In the genomic region with DNA sequence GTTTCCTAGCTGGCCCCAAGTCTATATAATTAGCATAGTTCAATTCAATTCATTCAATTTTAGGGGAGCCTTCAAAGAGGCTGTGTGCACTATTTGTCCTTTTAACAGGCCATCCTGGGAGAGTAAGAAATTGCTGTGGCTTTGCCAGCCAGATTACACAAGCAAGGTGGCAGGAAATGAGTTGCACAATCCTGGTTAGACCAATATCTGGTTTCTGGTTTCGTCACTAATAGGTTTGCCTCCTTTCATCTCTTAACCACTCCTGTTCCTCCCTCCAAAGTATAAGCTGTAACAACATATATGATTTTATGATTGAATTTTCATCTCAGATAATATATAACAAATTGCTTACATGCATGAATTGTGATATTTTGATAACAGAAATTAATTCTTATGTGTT, we compare ENCODE assay signal across 10 cellular contexts.
DNase-seq lines count a peak whose midpoint lies in the region; ATAC-seq, FAIRE-seq and TF ChIP-seq lines count a peak whose summit lies in the region.
"Had no signal": no experiment of that assay in that cellular context is flagged by ENCODE, and none has a peak within 500 bp of the region (broad histone marks: within the 10 kb centered on the region; RNA-seq: fewer than 3 reads in every experiment).

No MANE protein-coding gene starts in this region.

- H4K5ac ChIP-seq in H9 (ENCODE audit: insufficient read length, low read depth, low read length), result no peak overlapping the region

- DNase-seq in DMS153 treated with DMSO at 0.1 percent for 48 hours (lab: John Stamatoyannopoulos, UW; ENCODE audit: unreplicated experiment) (peak; percentile 63), SKM-1 treated with dmso at 0.1 percent for 144 hours (lab: John Stamatoyannopoulos, UW; ENCODE audit: unreplicated experiment) (peak; percentile 83), keratinocyte (ENCODE audit: low read depth, low spot score) (no peak), endodermal cell (no peak), H9 (no peak)
- no peak for DNase-seq in activated naive CD4-positive, alpha-beta T cell treated with anti-CD3 and anti-CD28 coated beads, Interleukin-2, amount 50 U/mL, for 72 hours (ENCODE audit: low spot score in 2 of 2)
- DNase-seq: cortex of kidney had no signal

- H3K4me1 ChIP-seq in Loucy (ENCODE audit: insufficient read depth, low read length, poor library complexity, severe bottlenecking) (peaks cover 43% of the 10 kb centered on the region), keratinocyte (ENCODE audit: control insufficient read depth, extremely low read depth, insufficient read depth, low read length) (peaks cover 10% of the 10 kb centered on the region), endodermal cell (ENCODE audit: control insufficient read depth, insufficient read depth, low read length) (no peaks in the 10 kb centered on the region), H9 (ENCODE audit: insufficient read depth, low read length) (no peaks in the 10 kb centered on the region; the same call in 1 of the 2 replicates)

- no peak for ATAC-seq in HG03175 (IDR thresholded peaks at IDR 0.05; ENCODE audit: unreplicated experiment)
- ATAC-seq in activated naive CD4-positive, alpha-beta T cell treated with anti-CD3 and anti-CD28 coated beads, Interleukin-2, amount 50 U/mL, for 72 hours, result no peak

- H3K36me3 Mint-ChIP-seq in endodermal cell (ENCODE audit: low read depth) (no peaks in the 10 kb centered on the region), H9 (ENCODE audit: insufficient read depth in 1 of 3, low read depth in 3 of 3) (no peaks in the 10 kb centered on the region)
- H3K36me3 Mint-ChIP-seq in activated naive CD4-positive, alpha-beta T cell treated with anti-CD3 and anti-CD28 coated beads, Interleukin-2, amount 50 U/mL, for 72 hours, result peaks cover 0 to 6% of the 10 kb centered on the region in 2 donors

- WGBS in endodermal cell (ENCODE audit: insufficient coverage in 1 of 2, insufficient read length in 1 of 2), 2 experiments, result 94% methylated on average over 1 of the region's 1 CpG; no CpG with 5 or more reads in 1 of the 2 experiments
- WGBS in H9 (ENCODE audit: extremely low coverage, insufficient read length, low lambda C conversion rate), result no CpG with 5 or more reads among the region's 1 CpG

- H2BK15ac ChIP-seq in H9 (ENCODE audit: low read depth, low read length), result no peak overlapping the region

- H3K27me3 Mint-ChIP-seq in endodermal cell (ENCODE audit: insufficient read depth), result no peaks in the 10 kb centered on the region
- H3K27me3 Mint-ChIP-seq in H9 (ENCODE audit: low read depth), result no peaks in the 10 kb centered on the region

- H3K9me3 ChIP-seq in Loucy (ENCODE audit: insufficient read depth, low read depth, low read length) (no peaks in the 10 kb centered on the region), keratinocyte (ENCODE audit: control insufficient read depth, low read depth, low read length) (no peaks in the 10 kb centered on the region), endodermal cell (ENCODE audit: control insufficient read depth, low read length) (no peaks in the 10 kb centered on the region), H9 (ENCODE audit: control insufficient read depth, low read depth, low read length) (no peaks in the 10 kb centered on the region)

- H3K18ac ChIP-seq in H9 (ENCODE audit: insufficient read length, low read depth, low read length), result no peak overlapping the region

- H3K9me3 Mint-ChIP-seq in endodermal cell, result no peaks in the 10 kb centered on the region
- no peaks in the 10 kb centered on the region for H3K9me3 Mint-ChIP-seq in H9
- peaks cover 8 to 9% of the 10 kb centered on the region in 2 donors for H3K9me3 Mint-ChIP-seq in activated naive CD4-positive, alpha-beta T cell treated with anti-CD3 and anti-CD28 coated beads, Interleukin-2, amount 50 U/mL, for 72 hours
- H3K9me3 Mint-ChIP-seq: nephron had no signal

- H2AK5ac ChIP-seq in H9 (ENCODE audit: insufficient read length, low read length), result no peak overlapping the region

- H3T11ph ChIP-seq in H9 (ENCODE audit: low read length), result no peak overlapping the region

- no peaks in the 10 kb centered on the region for H3K27me3 ChIP-seq in Loucy (ENCODE audit: insufficient read depth, low read length, poor library complexity, severe bottlenecking)
- no peaks in the 10 kb centered on the region for H3K27me3 ChIP-seq in keratinocyte (ENCODE audit: control insufficient read depth, extremely low read depth, insufficient read depth, low read length)
- no peaks in the 10 kb centered on the region for H3K27me3 ChIP-seq in endodermal cell (ENCODE audit: control insufficient read depth, insufficient read depth, low read length, poor library complexity, severe bottlenecking)
- no peaks in the 10 kb centered on the region for H3K27me3 ChIP-seq in H9 (ENCODE audit: insufficient read depth, low read length)

- H3K4me1 Mint-ChIP-seq in endodermal cell (peaks cover 13% of the 10 kb centered on the region), H9 (peaks cover 2 to 5% of the 10 kb centered on the region in 2 experiments)
- H3K4me1 Mint-ChIP-seq: nephron had no signal

- dilution Hi-C loops in keratinocyte (cut with MboI; ENCODE audit: extremely low pct_ligation_motif_present, low sequenced_read_pairs), result no loop called here

- H2BK20ac ChIP-seq in H9 (ENCODE audit: low read depth, low read length, poor library complexity, severe bottlenecking), result no peak overlapping the region

- H3K4me3 ChIP-seq in Loucy (ENCODE audit: low read length, poor library complexity, severe bottlenecking), result no peak overlapping the region
- H3K4me3 ChIP-seq in keratinocyte (ENCODE audit: control insufficient read depth in 2 of 3, extremely low read depth in 1 of 3, insufficient read depth in 2 of 3, low read depth in 1 of 3, low read length in 3 of 3), result no peak overlapping the region
- H3K4me3 ChIP-seq in endodermal cell (ENCODE audit: low read length), result no peak overlapping the region

- H2AFZ ChIP-seq in Loucy (ENCODE audit: low read length) (no peak overlapping the region), keratinocyte (ENCODE audit: control insufficient read depth, low read length) (no peak overlapping the region), H9 (ENCODE audit: low read length) (no peak overlapping the region)

- H2BK120ac ChIP-seq in H9 (ENCODE audit: low read depth, low read length, poor library complexity, severe bottlenecking), result no peak overlapping the region

- TF ChIP-seq CTCF in Loucy (conservative IDR thresholded peaks at IDR 0.05; ENCODE audit: low read length) (no peak), keratinocyte (optimal IDR thresholded peaks at IDR 0.05 in 1 of 3, IDR thresholded peaks at IDR 0.05 in 1 of 3, conservative IDR thresholded peaks at IDR 0.05 in 1 of 3; ENCODE audit: extremely low read depth in 1 of 3, insufficient read depth in 2 of 3, low read length in 3 of 3) (no peak), endodermal cell (conservative IDR thresholded peaks at IDR 0.05) (no peak), H9 (conservative IDR thresholded peaks at IDR 0.05) (no peak)

- no peak overlapping the region for H3K23ac ChIP-seq in H9 (ENCODE audit: insufficient read length, low read depth, low read length)

- H4K91ac ChIP-seq in H9 (ENCODE audit: insufficient read length, low read depth, low read length), result no peak overlapping the region

- H3K36me3 ChIP-seq in Loucy (ENCODE audit: insufficient read depth, low read length) (no peaks in the 10 kb centered on the region), keratinocyte (ENCODE audit: control insufficient read depth in 2 of 2, extremely low read depth in 1 of 2, insufficient read depth in 2 of 2, low read length in 2 of 2) (no peaks in the 10 kb centered on the region), endodermal cell (ENCODE audit: control insufficient read depth, insufficient read depth, low read length) (no peaks in the 10 kb centered on the region)

- H3K14ac ChIP-seq in H9 (ENCODE audit: insufficient read depth, low read length), result no peak overlapping the region

- no peaks in the 10 kb centered on the region for H3K79me1 ChIP-seq in H9 (ENCODE audit: insufficient read depth, low read depth, low read length, poor library complexity, severe bottlenecking)

- H3K79me2 ChIP-seq in Loucy (ENCODE audit: insufficient read depth, low read length) (no peaks in the 10 kb centered on the region), keratinocyte (ENCODE audit: control insufficient read depth, insufficient read depth, low read length) (no peaks in the 10 kb centered on the region), H9 (ENCODE audit: insufficient read depth, low read length) (no peaks in the 10 kb centered on the region)

- no peaks in the 10 kb centered on the region for H3K9me1 ChIP-seq in keratinocyte (ENCODE audit: control insufficient read depth, extremely low read depth, insufficient read depth, low read length)

- H2BK5ac ChIP-seq in H9 (ENCODE audit: insufficient read length, low read length), result no peak overlapping the region

- H3K4ac ChIP-seq in H9 (ENCODE audit: low read depth, low read length), result no peak overlapping the region

- no peak overlapping the region for H2BK12ac ChIP-seq in H9 (ENCODE audit: insufficient read length, low read depth, low read length)

- FAIRE-seq in keratinocyte (lab: Jason Lieb, UNC), result peak; percentile 86

- H4K20me1 ChIP-seq in Loucy (ENCODE audit: insufficient read depth, low read length, poor library complexity, severe bottlenecking), result no peaks in the 10 kb centered on the region
- H4K20me1 ChIP-seq in keratinocyte (ENCODE audit: control insufficient read depth, extremely low read depth, insufficient read depth, low read length), result no peaks in the 10 kb centered on the region
- no peaks in the 10 kb centered on the region for H4K20me1 ChIP-seq in H9 (ENCODE audit: control insufficient read depth, insufficient read depth, insufficient read length)

- H3K9ac ChIP-seq in Loucy (ENCODE audit: low read depth, low read length, poor library complexity, severe bottlenecking) (no peak overlapping the region), keratinocyte (ENCODE audit: control insufficient read depth, extremely low read depth, insufficient read depth, low read length) (no peak overlapping the region), endodermal cell (ENCODE audit: extremely low read depth, low read length, poor library complexity, severe bottlenecking) (no peak overlapping the region), H9 (ENCODE audit: extremely low read depth, insufficient read length, low read length) (no peak overlapping the region)

- H3K9me2 ChIP-seq in Loucy (replicated peaks; ENCODE audit: low read depth, low read length), result no peaks in the 10 kb centered on the region

- no peak overlapping the region for H3K27ac Mint-ChIP-seq in endodermal cell
- H3K27ac Mint-ChIP-seq in H9, result no peak overlapping the region
- no peak overlapping the region for H3K27ac Mint-ChIP-seq in activated naive CD4-positive, alpha-beta T cell treated with anti-CD3 and anti-CD28 coated beads, Interleukin-2, amount 50 U/mL, for 72 hours
- H3K27ac Mint-ChIP-seq: nephron had no signal

- H3K4me2 ChIP-seq in Loucy (ENCODE audit: low read depth, low read length, poor library complexity, severe bottlenecking), result peak overlapping the region; percentile 45
- peak overlapping the region; percentile 56 for H3K4me2 ChIP-seq in keratinocyte (ENCODE audit: control insufficient read depth, extremely low read depth, insufficient read depth, low read depth, low read length)
- H3K4me2 ChIP-seq in H9 (ENCODE audit: insufficient read depth, insufficient read length, low read length), result no peak overlapping the region

- H3F3A ChIP-seq in Loucy (ENCODE audit: low read depth), result no peaks in the 10 kb centered on the region

- no peak overlapping the region for H4K8ac ChIP-seq in H9 (replicated peaks; ENCODE audit: insufficient read length, low read depth, low read length)

- no peak overlapping the region for H3K27ac ChIP-seq in keratinocyte (ENCODE audit: control insufficient read depth, insufficient read depth, low read length)
- no peak overlapping the region for H3K27ac ChIP-seq in endodermal cell (ENCODE audit: low read depth, low read length)
- H3K27ac ChIP-seq in H9 (ENCODE audit: insufficient read length, low read depth, low read length), result no peak overlapping the region

- H3K4me3 Mint-ChIP-seq in endodermal cell (no peak overlapping the region), H9 (no peak overlapping the region)
- H3K4me3 Mint-ChIP-seq: nephron had no signal

- H3K23me2 ChIP-seq in H9 (ENCODE audit: insufficient read length, low read depth, low read length, poor library complexity, severe bottlenecking), result no peaks in the 10 kb centered on the region

- H3K56ac ChIP-seq in H9 (ENCODE audit: insufficient read length, low read depth, low read length), result no peak overlapping the region

Comparison
In these comparisons a context has a peak if more than half of its experiments do, and no peak if none do; other contexts are left out.
1. DNase-seq: peak in DMS153 treated with DMSO at 0.1 percent for 48 hours (single experiment) and SKM-1 treated with dmso at 0.1 percent for 144 hours (single experiment); none in keratinocyte (single experiment), endodermal cell (single experiment), H9 (single experiment) and activated naive CD4-positive, alpha-beta T cell treated with anti-CD3 and anti-CD28 coated beads, Interleukin-2, amount 50 U/mL, for 72 hours (0 of 2).